ENCODE assay signal across 1 cellular context in the genomic region with DNA sequence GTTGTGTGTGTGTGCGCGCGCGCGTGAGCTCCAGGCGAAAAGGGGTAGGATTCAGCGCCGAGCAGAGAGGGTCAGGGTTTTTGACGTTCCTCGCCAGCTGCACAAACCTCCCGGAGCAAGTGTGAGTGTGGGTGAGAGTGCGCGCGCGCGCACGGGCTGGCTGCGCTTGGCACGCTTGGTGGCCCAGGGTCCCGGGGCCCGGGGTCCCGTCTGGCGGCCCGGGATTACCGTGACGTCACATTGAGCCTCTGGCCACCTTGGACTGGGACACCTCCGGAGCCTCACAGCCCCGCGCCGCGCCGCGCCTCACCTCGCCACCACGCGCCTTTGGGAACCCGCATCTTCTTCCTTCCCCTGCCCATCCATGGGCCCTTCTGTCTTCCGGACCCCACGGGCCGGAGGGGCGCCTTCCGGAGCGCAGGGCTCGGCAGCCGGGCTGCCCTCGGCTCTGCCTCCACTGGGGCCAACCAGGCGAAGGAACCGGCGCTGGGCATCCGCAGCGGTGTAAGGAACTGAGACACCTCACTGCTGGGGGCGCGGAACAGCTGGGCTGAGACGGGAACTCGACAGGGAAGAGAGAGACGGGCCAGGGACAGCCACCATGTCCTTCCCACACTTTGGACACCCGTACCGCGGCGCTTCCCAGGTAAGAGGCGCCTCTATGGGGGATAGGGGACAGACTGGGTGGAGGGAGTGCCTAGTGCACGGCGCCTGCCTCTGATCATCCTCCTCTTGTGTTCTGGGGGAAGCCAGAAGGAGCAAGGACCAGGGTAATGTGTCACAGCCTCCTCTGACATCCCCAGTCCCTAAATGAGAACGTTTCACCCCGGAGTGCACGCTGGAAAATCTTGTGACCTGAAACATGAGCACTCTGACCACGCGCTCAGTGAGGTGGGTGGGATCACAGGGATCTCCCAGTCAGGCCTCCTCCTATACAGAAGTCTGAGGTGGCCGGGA.
TF ChIP-seq lines count a peak whose summit lies in the region.

No MANE protein-coding gene starts in this region.

TF ChIP-seq in HEK293, 187 proteins besides CTCF, POLR2A, EP300 and RAD21 (continued from another document):
- TF ChIP-seq, protein P1, sequence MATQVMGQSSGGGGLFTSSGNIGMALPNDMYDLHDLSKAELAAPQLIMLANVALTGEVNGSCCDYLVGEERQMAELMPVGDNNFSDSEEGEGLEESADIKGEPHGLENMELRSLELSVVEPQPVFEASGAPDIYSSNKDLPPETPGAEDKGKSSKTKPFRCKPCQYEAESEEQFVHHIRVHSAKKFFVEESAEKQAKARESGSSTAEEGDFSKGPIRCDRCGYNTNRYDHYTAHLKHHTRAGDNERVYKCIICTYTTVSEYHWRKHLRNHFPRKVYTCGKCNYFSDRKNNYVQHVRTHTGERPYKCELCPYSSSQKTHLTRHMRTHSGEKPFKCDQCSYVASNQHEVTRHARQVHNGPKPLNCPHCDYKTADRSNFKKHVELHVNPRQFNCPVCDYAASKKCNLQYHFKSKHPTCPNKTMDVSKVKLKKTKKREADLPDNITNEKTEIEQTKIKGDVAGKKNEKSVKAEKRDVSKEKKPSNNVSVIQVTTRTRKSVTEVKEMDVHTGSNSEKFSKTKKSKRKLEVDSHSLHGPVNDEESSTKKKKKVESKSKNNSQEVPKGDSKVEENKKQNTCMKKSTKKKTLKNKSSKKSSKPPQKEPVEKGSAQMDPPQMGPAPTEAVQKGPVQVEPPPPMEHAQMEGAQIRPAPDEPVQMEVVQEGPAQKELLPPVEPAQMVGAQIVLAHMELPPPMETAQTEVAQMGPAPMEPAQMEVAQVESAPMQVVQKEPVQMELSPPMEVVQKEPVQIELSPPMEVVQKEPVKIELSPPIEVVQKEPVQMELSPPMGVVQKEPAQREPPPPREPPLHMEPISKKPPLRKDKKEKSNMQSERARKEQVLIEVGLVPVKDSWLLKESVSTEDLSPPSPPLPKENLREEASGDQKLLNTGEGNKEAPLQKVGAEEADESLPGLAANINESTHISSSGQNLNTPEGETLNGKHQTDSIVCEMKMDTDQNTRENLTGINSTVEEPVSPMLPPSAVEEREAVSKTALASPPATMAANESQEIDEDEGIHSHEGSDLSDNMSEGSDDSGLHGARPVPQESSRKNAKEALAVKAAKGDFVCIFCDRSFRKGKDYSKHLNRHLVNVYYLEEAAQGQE (tag by site-specific recombination; IDR thresholded peaks at IDR 0.05) = no peak
- TF ChIP-seq ZFP41 (tag by site-specific recombination; IDR thresholded peaks at IDR 0.05; ENCODE audit: borderline replicate concordance) (no peak), RBAK (tag by site-specific recombination; IDR thresholded peaks at IDR 0.05) (no peak), SALL2 (tag by site-specific recombination; IDR thresholded peaks at IDR 0.05; ENCODE audit: borderline replicate concordance) (no peak), GLIS1 (tag by site-specific recombination; IDR thresholded peaks at IDR 0.05) (peak; percentile 33), ZBTB20 (tag by site-specific recombination; IDR thresholded peaks at IDR 0.05) (peak; percentile 100), ZNF518A (tag by site-specific recombination; conservative IDR thresholded peaks at IDR 0.05; ENCODE audit: low read depth) (no peak), ZBTB11 (tag by site-specific recombination; conservative IDR thresholded peaks at IDR 0.05; ENCODE audit: low read depth) (0 out of 2 replicates have a peak, but pooled peaks have one; percentile 17), ZNF707 (tag by site-specific recombination; IDR thresholded peaks at IDR 0.05) (no peak), ZNF530 (tag by site-specific recombination; IDR thresholded peaks at IDR 0.05; ENCODE audit: low read depth) (no peak), ZNF558 (tag by site-specific recombination; IDR thresholded peaks at IDR 0.05) (no peak)
TF ChIP-seq in HEK293: peak in this region for 28.
